ENCODE assay signal across 14 cellular contexts in genomic region chr5:135308752-135309151, GRCh38.
DNase-seq lines count a peak whose midpoint lies in the region; ATAC-seq lines count a peak whose summit lies in the region.
"Had no signal": no experiment of that assay in that cellular context is flagged by ENCODE, and none has a peak within 500 bp of the region (broad histone marks: within the 10 kb centered on the region; RNA-seq: fewer than 3 reads in every experiment).

No MANE protein-coding gene starts in this region.

- H4K20me1 ChIP-seq in GM23248 (ENCODE audit: insufficient read depth), result no peaks in the 10 kb centered on the region

- no peak overlapping the region for H3K4me2 ChIP-seq in GM23248 (ENCODE audit: unreplicated experiment)

- no peak overlapping the region for H2AFZ ChIP-seq in GM23248

- no peak overlapping the region for H3K9ac ChIP-seq in GM23248

- 50 to 57% methylated on average over 5 of the region's 5 CpGs for WGBS in GM23248 (ENCODE audit: low coverage in 1 of 2, low lambda C conversion rate in 2 of 2, missing lambda C conversion rate in 2 of 2), 2 experiments

- in situ Hi-C loops in GM23248 (cut with MboI), result no loop called here

- no peaks in the 10 kb centered on the region for H3K79me2 ChIP-seq in GM23248 (ENCODE audit: insufficient read depth)

- H3K27me3 ChIP-seq in GM23248 (replicated peaks; ENCODE audit: insufficient read depth), result no peaks in the 10 kb centered on the region

- no peak for ATAC-seq in HG03457 (IDR thresholded peaks at IDR 0.05; ENCODE audit: unreplicated experiment)
- no peak for ATAC-seq in HG02973 (IDR thresholded peaks at IDR 0.05; ENCODE audit: unreplicated experiment)
- ATAC-seq: right cardiac atrium had no signal

- no peak overlapping the region for H3K4me3 ChIP-seq in GM23248
- H3K4me3 ChIP-seq: cardiac muscle cell had no signal

- peaks cover 21% of the 10 kb centered on the region for H3F3A ChIP-seq in GM23248 (ENCODE audit: insufficient read depth)

- H3K9me2 ChIP-seq in GM23248 (ENCODE audit: insufficient read depth), result no peaks in the 10 kb centered on the region

- no peaks in the 10 kb centered on the region for H3K36me3 ChIP-seq in GM23248 (ENCODE audit: low read depth)
- H3K36me3 ChIP-seq: cardiac muscle cell had no signal

- H3K27ac ChIP-seq in GM23248, result no peak overlapping the region
- H3K27ac ChIP-seq: cardiac muscle cell, epithelial cell of prostate, VCaP had no signal

- DNase-seq in AG08395 (ENCODE audit: low spot score), result peak; percentile 50
- peak; percentile 61 for DNase-seq in GM23248
- peak; percentile 73 for DNase-seq in amniotic epithelial cell (ENCODE audit: low read depth)
- DNase-seq in islet precursor cell, result peak; percentile 54
- no peak for DNase-seq in NCI-H526 (lab: John Stamatoyannopoulos, UW)
- DNase-seq in NK-92 (lab: John Stamatoyannopoulos, UW; ENCODE audit: unreplicated experiment), result no peak
- DNase-seq: NCI-H510A, right cardiac atrium, SHP77 had no signal

- peaks cover 26% of the 10 kb centered on the region for H3K4me1 ChIP-seq in GM23248 (ENCODE audit: insufficient read depth)

- no peaks in the 10 kb centered on the region for H3K9me3 ChIP-seq in GM23248 (ENCODE audit: low read depth)

Comparison
In these comparisons a context has a peak if more than half of its experiments do, and no peak if none do; other contexts are left out.
1. DNase-seq: peak in AG08395 (single experiment), GM23248 (single experiment), amniotic epithelial cell (single experiment) and islet precursor cell (single experiment); none in NCI-H526 (0 of 2) and NK-92 (single experiment).